In the genomic region with DNA sequence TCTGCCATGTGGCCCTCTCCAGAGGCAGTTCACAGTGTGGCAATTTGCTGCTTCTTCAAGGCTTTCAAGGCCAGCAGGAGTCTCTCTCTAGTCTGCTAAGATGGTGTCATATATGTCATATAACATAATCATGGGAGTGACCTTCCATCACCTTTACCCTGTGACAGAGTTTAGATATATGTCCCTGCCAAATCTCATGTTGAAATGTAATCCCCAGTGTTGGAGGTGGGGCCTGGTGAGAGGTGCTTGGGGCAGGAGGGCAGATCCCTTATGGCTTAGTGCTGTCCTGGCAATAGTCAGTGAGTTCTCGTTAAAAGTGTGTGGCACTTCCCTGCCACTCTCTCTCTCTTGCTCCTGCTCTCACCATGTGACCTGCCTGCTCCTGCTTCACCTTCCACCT, we compare ENCODE assay signal across 20 cellular contexts.
DNase-seq lines count a peak whose midpoint lies in the region; ATAC-seq and TF ChIP-seq lines count a peak whose summit lies in the region.
"Had no signal": no experiment of that assay in that cellular context is flagged by ENCODE, and none has a peak within 500 bp of the region (broad histone marks: within the 10 kb centered on the region; RNA-seq: fewer than 3 reads in every experiment).

No MANE protein-coding gene starts in this region.

- H3K4me2 ChIP-seq in smooth muscle cell = no peak overlapping the region
- H3K4me2 ChIP-seq: BLaER1, GM23338 had no signal

- H3K9ac ChIP-seq in smooth muscle cell (ENCODE audit: low read depth) = no peak overlapping the region
- H3K9ac ChIP-seq: BLaER1 had no signal

- intact Hi-C loops in left ventricle myocardium superior (cut with micrococcal nuclease) = no loop called here
- intact Hi-C loops in left ventricle myocardium inferior (cut with micrococcal nuclease) = no loop called here
- intact Hi-C loops in mucosa of descending colon (cut with DNase I, micrococcal nuclease) = no loop called here
- intact Hi-C loops in activated T-helper 2 cell treated with anti-CD3 and anti-CD28 coated beads, Interferon-gamma antibody, Interleukin-2, Interleukin-4, amounts not matched to agents 10 μg/mL and 5 μg/mL and 100 μg/mL, durations not matched to agents 14 hours and 24 hours and 36 hours (cut with micrococcal nuclease) = no loop called here

- no peak overlapping the region for H3K4me3 ChIP-seq in left ventricle myocardium inferior
- no peak overlapping the region for H3K4me3 ChIP-seq in mucosa of descending colon
- H3K4me3 ChIP-seq in smooth muscle cell = no peak overlapping the region
- H3K4me3 ChIP-seq: BLaER1, GM23338 had no signal

- 100% methylated on average over 1 of the region's 1 CpG for WGBS in smooth muscle cell (ENCODE audit: low lambda C conversion rate)

- H3K27ac Mint-ChIP-seq in activated T-helper 2 cell treated with anti-CD3 and anti-CD28 coated beads, Interferon-gamma antibody, Interleukin-2, Interleukin-4, amounts not matched to agents 10 μg/mL and 5 μg/mL and 100 μg/mL, durations not matched to agents 14 hours and 24 hours and 36 hours = no peak overlapping the region
- H3K27ac Mint-ChIP-seq: B cell; CD4-positive, CD25-positive, alpha-beta regulatory T cell; CD8-positive, alpha-beta T cell; GM23338; H9; HFFc6 had no signal

- no peak overlapping the region for H3K4me3 Mint-ChIP-seq in activated T-helper 2 cell treated with anti-CD3 and anti-CD28 coated beads, Interferon-gamma antibody, Interleukin-2, Interleukin-4, amounts not matched to agents 10 μg/mL and 5 μg/mL and 100 μg/mL, durations not matched to agents 14 hours and 24 hours and 36 hours (ENCODE audit: low read depth)
- H3K4me3 Mint-ChIP-seq: B cell; CD4-positive, CD25-positive, alpha-beta regulatory T cell; CD8-positive, alpha-beta T cell; GM23338; H9; HFFc6 had no signal

- H3K36me3 Mint-ChIP-seq in activated T-helper 2 cell treated with anti-CD3 and anti-CD28 coated beads, Interferon-gamma antibody, Interleukin-2, Interleukin-4, amounts not matched to agents 10 μg/mL and 5 μg/mL and 100 μg/mL, durations not matched to agents 14 hours and 24 hours and 36 hours (ENCODE audit: low read depth) = no peaks in the 10 kb centered on the region
- H3K36me3 Mint-ChIP-seq: CD4-positive, CD25-positive, alpha-beta regulatory T cell; CD8-positive, alpha-beta T cell had no signal

- no peaks in the 10 kb centered on the region for H3K36me3 ChIP-seq in left ventricle myocardium inferior
- no peaks in the 10 kb centered on the region for H3K36me3 ChIP-seq in mucosa of descending colon (ENCODE audit: low read depth)
- H3K36me3 ChIP-seq in smooth muscle cell (ENCODE audit: low read depth) = no peaks in the 10 kb centered on the region
- H3K36me3 ChIP-seq: BLaER1 had no signal

- peak; percentile 29 for ATAC-seq in left ventricle myocardium superior
- ATAC-seq in mucosa of descending colon = peak; percentile 67
- ATAC-seq in HG03095 (IDR thresholded peaks at IDR 0.05; ENCODE audit: unreplicated experiment) = no peak
- no peak for ATAC-seq in GM19395 (IDR thresholded peaks at IDR 0.05; ENCODE audit: unreplicated experiment)
- ATAC-seq: CD8-positive, alpha-beta T cell; GM23338; HCT116 had no signal

- DNase-seq in left ventricle myocardium superior (no peak), left ventricle myocardium inferior (no peak), mucosa of descending colon (no peak), smooth muscle cell (lab: John Stamatoyannopoulos, UW; ENCODE audit: unreplicated experiment) (no peak)
- DNase-seq in activated T-helper 2 cell treated with anti-CD3 and anti-CD28 coated beads, Interferon-gamma antibody, Interleukin-2, Interleukin-4, amounts not matched to agents 10 μg/mL and 5 μg/mL and 100 μg/mL, durations not matched to agents 14 hours and 24 hours and 36 hours (ENCODE audit: low spot score) = no peak
- DNase-seq: Caco-2; CD4-positive, CD25-positive, alpha-beta regulatory T cell; CD8-positive, alpha-beta T cell; DMS153; DND-41; H9; HFFc6 had no signal

- no peak overlapping the region for H3K27ac ChIP-seq in left ventricle myocardium inferior (replicated peaks)
- H3K27ac ChIP-seq in smooth muscle cell (ENCODE audit: low read depth) = peak overlapping the region; percentile 41
- H3K27ac ChIP-seq: 22Rv1, BLaER1, C4-2B had no signal

- peaks cover 79% of the 10 kb centered on the region for H3K79me2 ChIP-seq in smooth muscle cell (ENCODE audit: low read depth)

- no peaks in the 10 kb centered on the region for H3K9me3 Mint-ChIP-seq in activated T-helper 2 cell treated with anti-CD3 and anti-CD28 coated beads, Interferon-gamma antibody, Interleukin-2, Interleukin-4, amounts not matched to agents 10 μg/mL and 5 μg/mL and 100 μg/mL, durations not matched to agents 14 hours and 24 hours and 36 hours
- H3K9me3 Mint-ChIP-seq: CD8-positive, alpha-beta T cell; GM23338; H9; HFFc6 had no signal

- no peak overlapping the region for H2AFZ ChIP-seq in smooth muscle cell (ENCODE audit: low read depth)
- H2AFZ ChIP-seq: GM23338 had no signal

- H3K4me1 Mint-ChIP-seq in activated T-helper 2 cell treated with anti-CD3 and anti-CD28 coated beads, Interferon-gamma antibody, Interleukin-2, Interleukin-4, amounts not matched to agents 10 μg/mL and 5 μg/mL and 100 μg/mL, durations not matched to agents 14 hours and 24 hours and 36 hours (ENCODE audit: low read depth) = no peaks in the 10 kb centered on the region
- H3K4me1 Mint-ChIP-seq: B cell; CD4-positive, CD25-positive, alpha-beta regulatory T cell; GM23338 had no signal

- peaks cover 24% of the 10 kb centered on the region for H3F3A ChIP-seq in smooth muscle cell (ENCODE audit: low read depth)

- H3K9me3 ChIP-seq in left ventricle myocardium inferior (replicated peaks) (no peaks in the 10 kb centered on the region), mucosa of descending colon (no peaks in the 10 kb centered on the region), smooth muscle cell (replicated peaks; ENCODE audit: low read depth) (no peaks in the 10 kb centered on the region)
- H3K9me3 ChIP-seq: BLaER1, Caco-2 had no signal

- peaks cover 6% of the 10 kb centered on the region for H3K4me1 ChIP-seq in left ventricle myocardium inferior
- H3K4me1 ChIP-seq in mucosa of descending colon (ENCODE audit: low read depth) = no peaks in the 10 kb centered on the region
- H3K4me1 ChIP-seq in smooth muscle cell (ENCODE audit: low read depth) = peaks cover 15% of the 10 kb centered on the region
- H3K4me1 ChIP-seq: BLaER1, Caco-2 had no signal

- no peaks in the 10 kb centered on the region for H3K27me3 Mint-ChIP-seq in activated T-helper 2 cell treated with anti-CD3 and anti-CD28 coated beads, Interferon-gamma antibody, Interleukin-2, Interleukin-4, amounts not matched to agents 10 μg/mL and 5 μg/mL and 100 μg/mL, durations not matched to agents 14 hours and 24 hours and 36 hours (ENCODE audit: low read depth)

- H4K20me1 ChIP-seq in smooth muscle cell (ENCODE audit: low read depth) = no peaks in the 10 kb centered on the region
- H4K20me1 ChIP-seq: BLaER1 had no signal

- no peaks in the 10 kb centered on the region for H3K27me3 ChIP-seq in left ventricle myocardium inferior (ENCODE audit: low read depth)
- no peaks in the 10 kb centered on the region for H3K27me3 ChIP-seq in smooth muscle cell (ENCODE audit: low read depth)
- H3K27me3 ChIP-seq: BLaER1 had no signal

- no peak for TF ChIP-seq CTCF in left ventricle myocardium inferior (IDR thresholded peaks at IDR 0.05; ENCODE audit: borderline replicate concordance)
- no peak for TF ChIP-seq CTCF in mucosa of descending colon (IDR thresholded peaks at IDR 0.05)
- TF ChIP-seq CTCF in smooth muscle cell (IDR thresholded peaks at IDR 0.05; ENCODE audit: borderline replicate concordance, insufficient read depth, poor library complexity, severe bottlenecking) = no peak

Comparison
In these comparisons a context has a peak if more than half of its experiments do, and no peak if none do; other contexts are left out.
1. ATAC-seq: peak in left ventricle myocardium superior (single experiment) and mucosa of descending colon (single experiment); none in HG03095 (single experiment) and GM19395 (single experiment).